Comparison of ENCODE assay signal across 8 cellular contexts in the genomic region with DNA sequence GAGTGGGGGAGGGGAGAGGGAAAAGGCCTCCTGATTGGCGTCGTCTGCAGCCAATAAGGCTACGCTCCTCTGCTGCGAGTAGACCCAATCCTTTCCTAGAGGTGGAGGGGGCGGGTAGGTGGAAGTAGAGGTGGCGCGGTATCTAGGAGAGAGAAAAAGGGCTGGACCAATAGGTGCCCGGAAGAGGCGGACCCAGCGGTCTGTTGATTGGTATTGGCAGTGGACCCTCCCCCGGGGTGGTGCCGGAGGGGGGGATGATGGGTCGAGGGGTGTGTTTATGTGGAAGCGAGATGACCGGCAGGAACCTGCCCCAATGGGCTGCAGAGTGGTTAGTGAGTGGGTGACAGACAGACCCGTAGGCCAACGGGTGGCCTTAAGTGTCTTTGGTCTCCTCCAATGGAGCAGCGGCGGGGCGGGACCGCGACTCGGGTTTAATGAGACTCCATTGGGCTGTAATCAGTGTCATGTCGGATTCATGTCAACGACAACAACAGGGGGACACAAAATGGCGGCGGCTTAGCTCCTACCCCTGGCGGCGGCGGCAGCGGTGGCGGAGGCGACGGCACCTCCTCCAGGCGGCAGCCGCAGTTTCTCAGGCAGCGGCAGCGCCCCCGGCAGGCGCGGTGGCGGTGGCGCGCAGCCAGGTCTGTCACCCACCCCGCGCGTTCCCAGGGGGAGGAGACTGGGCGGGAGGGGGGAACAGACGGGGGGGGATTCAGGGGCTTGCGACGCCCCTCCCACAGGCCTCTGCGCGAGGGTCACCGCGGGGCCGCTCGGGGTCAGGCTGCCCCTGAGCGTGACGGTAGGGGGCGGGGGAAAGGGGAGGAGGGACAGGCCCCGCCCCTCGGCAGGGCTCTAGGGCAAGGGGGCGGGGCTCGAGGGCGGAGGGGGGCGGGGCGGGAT. TPM values are rescaled to one million over a fixed set of nuclear protein-coding genes. Genes with fewer than 3 reads are reported as not detected.
A peak's percentile ranks its signal among the peaks of the same experiment; 100 is the strongest.
DNase-seq lines count a peak whose midpoint lies in the region; ATAC-seq and TF ChIP-seq lines count a peak whose summit lies in the region.

A gene (plus strand): TSS at position 459 of the 903 bp plus-strand sequence. CDS start 16,258 bp downstream, outside the sequence.

- H3K27me3 ChIP-seq in suprapubic skin: no peaks in the 10 kb centered on the region

- no peaks in the 10 kb centered on the region for H3K9me3 Mint-ChIP-seq in activated naive CD4-positive, alpha-beta T cell treated with anti-CD3 and anti-CD28 coated beads, Interleukin-2, amount 50 U/mL, for 24 hours

- peak within 1 kb of the TSS; percentile 96 for H3K27ac ChIP-seq in suprapubic skin

- no peaks in the 10 kb centered on the region for H3K9me3 ChIP-seq in suprapubic skin

- no peaks in the 10 kb centered on the region for H3K36me3 ChIP-seq in suprapubic skin

- peak within 1 kb of the TSS; percentile 96 for H3K27ac Mint-ChIP-seq in activated naive CD4-positive, alpha-beta T cell treated with anti-CD3 and anti-CD28 coated beads, Interleukin-2, amount 50 U/mL, for 24 hours

- under 1% methylated on average over 28 of the region's 67 CpGs for WGBS in suprapubic skin

- DNase-seq in GM10266 (ENCODE audit: extremely low spot score) (peak; percentile 99), NCI-H1092 (lab: John Stamatoyannopoulos, UW) (peak; percentile 100), globus pallidus (ENCODE audit: low spot score) (peak; percentile 100), nucleus accumbens (lab: John Stamatoyannopoulos, UW) (peak; percentile 97 to 100 (median 100)), suprapubic skin (ENCODE audit: low spot score in 2 of 2) (peak; percentile 100)

- H3K27me3 Mint-ChIP-seq in activated naive CD4-positive, alpha-beta T cell treated with anti-CD3 and anti-CD28 coated beads, Interleukin-2, amount 50 U/mL, for 24 hours: no peaks in the 10 kb centered on the region

- peak within 1 kb of the TSS; percentile 91 for H3K4me3 Mint-ChIP-seq in activated naive CD4-positive, alpha-beta T cell treated with anti-CD3 and anti-CD28 coated beads, Interleukin-2, amount 50 U/mL, for 24 hours

- peak in 1 of 2 donors; percentile 74 for TF ChIP-seq POLR2A in suprapubic skin (IDR thresholded peaks at IDR 0.05)

- TF ChIP-seq CTCF in GM10266 (IDR thresholded peaks at IDR 0.05; ENCODE audit: control insufficient read depth, insufficient read depth, low read depth, missing control alignments) (peak; percentile 41), suprapubic skin (IDR thresholded peaks at IDR 0.05) (no peak)

- peaks cover 46% of the 10 kb centered on the region for H3K4me1 ChIP-seq in suprapubic skin

- peak; percentile 85 for ATAC-seq in HG02588 (IDR thresholded peaks at IDR 0.05; ENCODE audit: unreplicated experiment)
- peak; percentile 94 for ATAC-seq in SK-N-SH treated with all-trans-retinoic acid at 6 μM for 48 hours

- peak within 1 kb of the TSS; percentile 70 for H3K4me3 ChIP-seq in suprapubic skin

- peaks cover 1% of the 10 kb centered on the region for H3K36me3 Mint-ChIP-seq in activated naive CD4-positive, alpha-beta T cell treated with anti-CD3 and anti-CD28 coated beads, Interleukin-2, amount 50 U/mL, for 24 hours

- no peak for TF ChIP-seq EP300 in suprapubic skin (IDR thresholded peaks at IDR 0.05)

- peaks cover 66% of the 10 kb centered on the region for H3K4me1 Mint-ChIP-seq in activated naive CD4-positive, alpha-beta T cell treated with anti-CD3 and anti-CD28 coated beads, Interleukin-2, amount 50 U/mL, for 24 hours

TF ChIP-seq in SK-N-SH treated with all-trans-retinoic acid at 6 μM for 48 hours, 23 proteins besides CTCF, POLR2A, EP300 and RAD21:
- TF ChIP-seq BACH2 (CRISPR knock-in tag; IDR thresholded peaks at IDR 0.05; ENCODE audit: borderline replicate concordance) (no peak), SNAI2 (CRISPR knock-in tag; IDR thresholded peaks at IDR 0.05) (no peak), GLIS3 (CRISPR knock-in tag; IDR thresholded peaks at IDR 0.05) (no peak), TOX (CRISPR knock-in tag; IDR thresholded peaks at IDR 0.05; ENCODE audit: borderline replicate concordance) (no peak)
- TF ChIP-seq, protein P1, sequence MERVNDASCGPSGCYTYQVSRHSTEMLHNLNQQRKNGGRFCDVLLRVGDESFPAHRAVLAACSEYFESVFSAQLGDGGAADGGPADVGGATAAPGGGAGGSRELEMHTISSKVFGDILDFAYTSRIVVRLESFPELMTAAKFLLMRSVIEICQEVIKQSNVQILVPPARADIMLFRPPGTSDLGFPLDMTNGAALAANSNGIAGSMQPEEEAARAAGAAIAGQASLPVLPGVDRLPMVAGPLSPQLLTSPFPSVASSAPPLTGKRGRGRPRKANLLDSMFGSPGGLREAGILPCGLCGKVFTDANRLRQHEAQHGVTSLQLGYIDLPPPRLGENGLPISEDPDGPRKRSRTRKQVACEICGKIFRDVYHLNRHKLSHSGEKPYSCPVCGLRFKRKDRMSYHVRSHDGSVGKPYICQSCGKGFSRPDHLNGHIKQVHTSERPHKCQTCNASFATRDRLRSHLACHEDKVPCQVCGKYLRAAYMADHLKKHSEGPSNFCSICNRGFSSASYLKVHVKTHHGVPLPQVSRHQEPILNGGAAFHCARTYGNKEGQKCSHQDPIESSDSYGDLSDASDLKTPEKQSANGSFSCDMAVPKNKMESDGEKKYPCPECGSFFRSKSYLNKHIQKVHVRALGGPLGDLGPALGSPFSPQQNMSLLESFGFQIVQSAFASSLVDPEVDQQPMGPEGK (CRISPR knock-in tag; IDR thresholded peaks at IDR 0.05; ENCODE audit: borderline replicate concordance): no peak

RNA-seq across cellular contexts. Expression of the gene that starts here (rescaled TPM):
- total RNA-seq in suprapubic skin: 10 to 100 TPM; 34.2 to 84.2 (median 47.3) TPM

Comparison
In these comparisons a context has a peak if more than half of its experiments do, and no peak if none do; other contexts are left out.
1. Peak in every context shown above with its lines: DNase-seq, ATAC-seq, H3K4me3 ChIP-seq and H3K27ac ChIP-seq.